11 cellular contexts compared by ENCODE assay signal in genomic region chr16:2511996-2512919, GRCh38. TPM values are rescaled to one million over a fixed set of nuclear protein-coding genes. Genes with fewer than 3 reads are reported as not detected.
DNase-seq lines count a peak whose midpoint lies in the region; ATAC-seq, FAIRE-seq and TF ChIP-seq lines count a peak whose summit lies in the region.
"Had no signal": no experiment of that assay in that cellular context is flagged by ENCODE, and none has a peak within 500 bp of the region (broad histone marks: within the 10 kb centered on the region; RNA-seq: fewer than 3 reads in every experiment).

No MANE protein-coding gene starts in this region.

- peaks cover 0 to 5% of the 10 kb centered on the region in 2 donors for H3K36me3 ChIP-seq in kidney (ENCODE audit: control insufficient read depth in 1 of 2, insufficient read depth in 2 of 2, low read length in 2 of 2)
- no peaks in the 10 kb centered on the region for H3K36me3 ChIP-seq in stomach smooth muscle (ENCODE audit: control insufficient read depth in 2 of 2, insufficient read depth in 2 of 2, low read length in 2 of 2)

- H3K27me3 Mint-ChIP-seq in T-helper 1 cell treated with Interleukin-12 subunit alpha and Interleukin-12 subunit beta and Interleukin-4 antibody, amounts not matched to agents 30 μg/mL and 1 μg/mL, for 36 hours (ENCODE audit: low read depth), result peaks cover 4% of the 10 kb centered on the region
- no peaks in the 10 kb centered on the region for H3K27me3 Mint-ChIP-seq in activated T-helper 17 cell treated with anti-CD3 and anti-CD28 coated beads, Interleukin-2, amount 50 U/mL, for 72 hours

- no peak for TF ChIP-seq CTCF in kidney (IDR thresholded peaks at IDR 0.05; ENCODE audit: borderline replicate concordance, extremely low read depth, insufficient read depth)

- no peaks in the 10 kb centered on the region for H3K27me3 ChIP-seq in stomach smooth muscle (ENCODE audit: control insufficient read depth in 1 of 2, insufficient read depth in 2 of 2, low read length in 2 of 2)

- H3K36me3 Mint-ChIP-seq in T-helper 1 cell treated with Interleukin-12 subunit alpha and Interleukin-12 subunit beta and Interleukin-4 antibody, amounts not matched to agents 30 μg/mL and 1 μg/mL, for 36 hours (ENCODE audit: low read depth), result peaks cover 7% of the 10 kb centered on the region
- H3K36me3 Mint-ChIP-seq in activated T-helper 17 cell treated with anti-CD3 and anti-CD28 coated beads, Interleukin-2, amount 50 U/mL, for 72 hours (ENCODE audit: low read depth), result peaks cover 36% of the 10 kb centered on the region

- FAIRE-seq in kidney (lab: Jason Lieb, UNC) (no peak), HTR-8/SVneo (lab: Jason Lieb, UNC) (no peak)

- DNase-seq in T-helper 1 cell (no peak), kidney (peak; percentile 64), HTR-8/SVneo (ENCODE audit: insufficient read length, low spot score) (no peak)
- DNase-seq: 8988T, NCI-H2029 treated with DMSO at 0.1 percent for 48 hours had no signal

- H3K4me3 Mint-ChIP-seq in T-helper 1 cell treated with Interleukin-12 subunit alpha and Interleukin-12 subunit beta and Interleukin-4 antibody, amounts not matched to agents 30 μg/mL and 1 μg/mL, for 36 hours, result peak overlapping the region; percentile 75
- H3K4me3 Mint-ChIP-seq in activated T-helper 17 cell treated with anti-CD3 and anti-CD28 coated beads, Interleukin-2, amount 50 U/mL, for 72 hours, result peak overlapping the region; percentile 78

- H3K27ac ChIP-seq in kidney (ENCODE audit: low read depth in 2 of 2, low read length in 2 of 2), result peak overlapping the region; percentile 80 to 81
- H3K27ac ChIP-seq in stomach smooth muscle (ENCODE audit: low read length), result peak overlapping the region; percentile 91

- no peaks in the 10 kb centered on the region for H3K9me3 Mint-ChIP-seq in T-helper 1 cell treated with Interleukin-12 subunit alpha and Interleukin-12 subunit beta and Interleukin-4 antibody, amounts not matched to agents 30 μg/mL and 1 μg/mL, for 36 hours
- H3K9me3 Mint-ChIP-seq in activated T-helper 17 cell treated with anti-CD3 and anti-CD28 coated beads, Interleukin-2, amount 50 U/mL, for 72 hours, result no peaks in the 10 kb centered on the region

- H3K9me3 ChIP-seq in kidney (ENCODE audit: control insufficient read depth in 1 of 2, low read length in 2 of 2) (no peaks in the 10 kb centered on the region), stomach smooth muscle (ENCODE audit: control insufficient read depth in 2 of 2, low read length in 2 of 2) (no peaks in the 10 kb centered on the region)
- H3K9me3 ChIP-seq: SK-N-SH had no signal

- peak overlapping the region in 1 of 2 donors; percentile 46 for H3K9ac ChIP-seq in kidney (ENCODE audit: low read length in 2 of 2)
- no peak overlapping the region for H3K9ac ChIP-seq in stomach smooth muscle (ENCODE audit: low read length in 2 of 2)

- H3K4me3 ChIP-seq in kidney (ENCODE audit: low read length in 2 of 2), result no peak overlapping the region
- H3K4me3 ChIP-seq in stomach smooth muscle (ENCODE audit: low read length in 2 of 2), result peak overlapping the region in 1 of 2 donors; percentile 57

- H3K4me1 Mint-ChIP-seq in T-helper 1 cell treated with Interleukin-12 subunit alpha and Interleukin-12 subunit beta and Interleukin-4 antibody, amounts not matched to agents 30 μg/mL and 1 μg/mL, for 36 hours (ENCODE audit: low read depth), result peaks cover 37% of the 10 kb centered on the region
- peaks cover 21% of the 10 kb centered on the region for H3K4me1 Mint-ChIP-seq in activated T-helper 17 cell treated with anti-CD3 and anti-CD28 coated beads, Interleukin-2, amount 50 U/mL, for 72 hours

- intact Hi-C loops in kidney (cut with DNase I), result no loop called here

- no peak for ATAC-seq in activated T-helper 17 cell treated with anti-CD3 and anti-CD28 coated beads, Interleukin-2, amount 50 U/mL, for 72 hours (replicated peaks)
- ATAC-seq in GM19467 (IDR thresholded peaks at IDR 0.05; ENCODE audit: unreplicated experiment), result no peak
- no peak for ATAC-seq in HG02852 (IDR thresholded peaks at IDR 0.05; ENCODE audit: unreplicated experiment)

- H3K4me1 ChIP-seq in kidney (ENCODE audit: control insufficient read depth in 1 of 2, insufficient read depth in 1 of 2, low read depth in 1 of 2, low read length in 2 of 2) (peaks cover 20 to 42% of the 10 kb centered on the region in 2 donors), stomach smooth muscle (ENCODE audit: control insufficient read depth, insufficient read depth, low read length) (peaks cover 48% of the 10 kb centered on the region)

- H3K27ac Mint-ChIP-seq in T-helper 1 cell treated with Interleukin-12 subunit alpha and Interleukin-12 subunit beta and Interleukin-4 antibody, amounts not matched to agents 30 μg/mL and 1 μg/mL, for 36 hours, result peak overlapping the region; percentile 90
- peak overlapping the region; percentile 90 for H3K27ac Mint-ChIP-seq in activated T-helper 17 cell treated with anti-CD3 and anti-CD28 coated beads, Interleukin-2, amount 50 U/mL, for 72 hours

RNA-seq across cellular contexts. Expression of gene ATP6V0C, which starts 1.5 kb away (rescaled TPM):
- total RNA-seq in activated T-helper 17 cell treated with anti-CD3 and anti-CD28 coated beads, Interleukin-2, amount 50 U/mL, for 72 hours, result 100 to 1,000 TPM in 1 of 2 donors, 10 to 100 TPM in 1; 98.5 to 128 TPM
- total RNA-seq in kidney, result 303 TPM
- polyA plus RNA-seq in kidney (ENCODE audit: insufficient read depth, low read depth, low replicate concordance), result 520 TPM

RNA-seq across cellular contexts. Expression of gene AMDHD2, which starts 7.9 kb away (rescaled TPM):
- total RNA-seq in activated T-helper 17 cell treated with anti-CD3 and anti-CD28 coated beads, Interleukin-2, amount 50 U/mL, for 72 hours, result 10 to 100 TPM; 39.6 to 54.5 TPM
- 52.1 TPM for total RNA-seq in kidney
- polyA plus RNA-seq in kidney (ENCODE audit: insufficient read depth, low read depth, low replicate concordance), result 51.8 TPM

RNA-seq across cellular contexts. Expression of gene CEMP1, which starts 18.9 kb away (rescaled TPM):
- total RNA-seq in activated T-helper 17 cell treated with anti-CD3 and anti-CD28 coated beads, Interleukin-2, amount 50 U/mL, for 72 hours, result not detected
- 0.54 TPM for total RNA-seq in kidney
- polyA plus RNA-seq in kidney (ENCODE audit: insufficient read depth, low read depth, low replicate concordance), result not detected
- polyA plus RNA-seq: SK-N-SH had no signal

RNA-seq across cellular contexts. Expression of gene PDPK1, which starts 25.6 kb away (rescaled TPM):
- total RNA-seq in activated T-helper 17 cell treated with anti-CD3 and anti-CD28 coated beads, Interleukin-2, amount 50 U/mL, for 72 hours, result 10 to 100 TPM; 52.1 to 67.7 TPM
- 52.3 TPM for total RNA-seq in kidney
- polyA plus RNA-seq in kidney (ENCODE audit: insufficient read depth, low read depth, low replicate concordance), result 14.3 TPM

RNA-seq across cellular contexts. Expression of gene TBC1D24, which starts 37.3 kb away (rescaled TPM):
- 10 to 100 TPM; 10.8 to 16.1 TPM for total RNA-seq in activated T-helper 17 cell treated with anti-CD3 and anti-CD28 coated beads, Interleukin-2, amount 50 U/mL, for 72 hours
- 25.7 TPM for total RNA-seq in kidney
- polyA plus RNA-seq in kidney (ENCODE audit: insufficient read depth, low read depth, low replicate concordance), result 23.9 TPM
